Comparison of ENCODE assay signal across 1 cellular context in genomic region chr17:20201059-20201458, GRCh38.
TF ChIP-seq lines count a peak whose summit lies in the region.

No MANE protein-coding gene starts in this region.

TF ChIP-seq in H1, 55 proteins besides CTCF, POLR2A, EP300 and RAD21:
- TF ChIP-seq MAFK (IDR thresholded peaks at IDR 0.05; ENCODE audit: low read depth, low read length) (no peak), JUND (IDR thresholded peaks at IDR 0.05; ENCODE audit: low read length) (no peak), CBX5 (IDR thresholded peaks at IDR 0.05; ENCODE audit: low read depth, low read length) (no peak), USF2 (IDR thresholded peaks at IDR 0.05; ENCODE audit: low read length) (no peak), CREB1 (IDR thresholded peaks at IDR 0.05) (no peak), BRCA1 (IDR thresholded peaks at IDR 0.05; ENCODE audit: low read depth, low read length) (no peak), ASH2L (IDR thresholded peaks at IDR 0.05; ENCODE audit: low read length) (no peak), CEBPB (IDR thresholded peaks at IDR 0.05; ENCODE audit: low read depth, low read length) (no peak), SP2 (IDR thresholded peaks at IDR 0.05; ENCODE audit: low read length) (no peak), SIRT6 (IDR thresholded peaks at IDR 0.05; ENCODE audit: low read length) (no peak), SAP30 (IDR thresholded peaks at IDR 0.05; ENCODE audit: insufficient read depth, insufficient replicate concordance, low read length) (no peak), PHF8 (conservative IDR thresholded peaks at IDR 0.05; ENCODE audit: low read depth, low read length) (no peak)
- TF ChIP-seq, protein P1, sequence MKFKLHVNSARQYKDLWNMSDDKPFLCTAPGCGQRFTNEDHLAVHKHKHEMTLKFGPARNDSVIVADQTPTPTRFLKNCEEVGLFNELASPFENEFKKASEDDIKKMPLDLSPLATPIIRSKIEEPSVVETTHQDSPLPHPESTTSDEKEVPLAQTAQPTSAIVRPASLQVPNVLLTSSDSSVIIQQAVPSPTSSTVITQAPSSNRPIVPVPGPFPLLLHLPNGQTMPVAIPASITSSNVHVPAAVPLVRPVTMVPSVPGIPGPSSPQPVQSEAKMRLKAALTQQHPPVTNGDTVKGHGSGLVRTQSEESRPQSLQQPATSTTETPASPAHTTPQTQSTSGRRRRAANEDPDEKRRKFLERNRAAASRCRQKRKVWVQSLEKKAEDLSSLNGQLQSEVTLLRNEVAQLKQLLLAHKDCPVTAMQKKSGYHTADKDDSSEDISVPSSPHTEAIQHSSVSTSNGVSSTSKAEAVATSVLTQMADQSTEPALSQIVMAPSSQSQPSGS (IDR thresholded peaks at IDR 0.05; ENCODE audit: low read length): no peak
